In genomic region chr5:64229163-64229774, GRCh38 we compare ENCODE assay signal across 8 cellular contexts.
A peak's percentile ranks its signal among the peaks of the same experiment; 100 is the strongest.
DNase-seq lines count a peak whose midpoint lies in the region; ATAC-seq and TF ChIP-seq lines count a peak whose summit lies in the region.

No MANE protein-coding gene starts in this region.

- ATAC-seq in activated CD8-positive, alpha-beta T cell treated with anti-CD3 and anti-CD28 coated beads for 36 hours, result no peak
- ATAC-seq in activated CD8-positive, alpha-beta T cell treated with anti-CD3 and anti-CD28 coated beads, Interleukin-2, amount 10 ng/mL, durations not matched to agents 7 days and 5 days, result no peak
- ATAC-seq in HG02798 (IDR thresholded peaks at IDR 0.05; ENCODE audit: poor library complexity, unreplicated experiment), result peak; percentile 63
- ATAC-seq in effector memory CD8-positive, alpha-beta T cell (replicated peaks), result no peak

- peak; percentile 77 for TF ChIP-seq CTCF in activated CD8-positive, alpha-beta T cell treated with anti-CD3 and anti-CD28 coated beads for 36 hours (IDR thresholded peaks at IDR 0.05)
- peak; percentile 94 for TF ChIP-seq CTCF in chondrocyte (IDR thresholded peaks at IDR 0.05)

- no peak overlapping the region for H3K27ac Mint-ChIP-seq in activated CD8-positive, alpha-beta T cell treated with anti-CD3 and anti-CD28 coated beads for 36 hours
- no peak overlapping the region for H3K27ac Mint-ChIP-seq in activated CD8-positive, alpha-beta T cell treated with anti-CD3 and anti-CD28 coated beads, Interleukin-2, amount 10 ng/mL, durations not matched to agents 7 days and 5 days
- no peak overlapping the region for H3K27ac Mint-ChIP-seq in chondrocyte (ENCODE audit: unreplicated experiment)
- H3K27ac Mint-ChIP-seq in effector memory CD8-positive, alpha-beta T cell, result no peak overlapping the region

- H3K27me3 Mint-ChIP-seq in activated CD8-positive, alpha-beta T cell treated with anti-CD3 and anti-CD28 coated beads for 36 hours, result no peaks in the 10 kb centered on the region
- H3K27me3 Mint-ChIP-seq in activated CD8-positive, alpha-beta T cell treated with anti-CD3 and anti-CD28 coated beads, Interleukin-2, amount 10 ng/mL, durations not matched to agents 7 days and 5 days (ENCODE audit: low read depth), result no peaks in the 10 kb centered on the region
- H3K27me3 Mint-ChIP-seq in chondrocyte (ENCODE audit: low read depth), result no peaks in the 10 kb centered on the region
- no peaks in the 10 kb centered on the region for H3K27me3 Mint-ChIP-seq in effector memory CD8-positive, alpha-beta T cell

- CTCF ChIA-PET in activated CD8-positive, alpha-beta T cell treated with anti-CD3 and anti-CD28 coated beads for 36 hours (lab: Charles Lee), result interaction anchor here (0.6 to 4.3 kb wide), 12 partner anchors 10 to 406 kb away, joined by 3 to 40 read pairs (median 4); no protein-coding TSS in a partner anchor
- CTCF ChIA-PET in activated CD8-positive, alpha-beta T cell treated with anti-CD3 and anti-CD28 coated beads, Interleukin-2, amount 10 ng/mL, durations not matched to agents 7 days and 5 days (lab: Charles Lee), result interaction anchor here (0.7 to 2.6 kb wide), 8 partner anchors 8 to 406 kb away, joined by 3 to 20 read pairs (median 4); no protein-coding TSS in a partner anchor

- DNase-seq in activated CD8-positive, alpha-beta T cell treated with anti-CD3 and anti-CD28 coated beads for 36 hours, result no peak
- DNase-seq in activated CD8-positive, alpha-beta T cell treated with anti-CD3 and anti-CD28 coated beads, Interleukin-2, amount 10 ng/mL, durations not matched to agents 7 days and 5 days, result no peak
- DNase-seq in NCI-H2171 (lab: John Stamatoyannopoulos, UW) (peak; percentile 17), chondrocyte (ENCODE audit: low spot score) (no peak), myocyte (ENCODE audit: low read depth) (peak; percentile 46)
- DNase-seq in activated CD4-positive, alpha-beta T cell treated with anti-CD3 and anti-CD28 coated beads, Interleukin-2, amount 50 U/mL, for 48 hours, result no peak
- no peak for DNase-seq in effector memory CD8-positive, alpha-beta T cell

- no peak overlapping the region for H3K4me3 Mint-ChIP-seq in activated CD8-positive, alpha-beta T cell treated with anti-CD3 and anti-CD28 coated beads for 36 hours
- no peak overlapping the region for H3K4me3 Mint-ChIP-seq in activated CD8-positive, alpha-beta T cell treated with anti-CD3 and anti-CD28 coated beads, Interleukin-2, amount 10 ng/mL, durations not matched to agents 7 days and 5 days
- H3K4me3 Mint-ChIP-seq in chondrocyte (ENCODE audit: unreplicated experiment), result no peak overlapping the region
- H3K4me3 Mint-ChIP-seq in effector memory CD8-positive, alpha-beta T cell, result no peak overlapping the region

- H3K4me1 Mint-ChIP-seq in activated CD8-positive, alpha-beta T cell treated with anti-CD3 and anti-CD28 coated beads for 36 hours (ENCODE audit: low read depth), result no peaks in the 10 kb centered on the region
- H3K4me1 Mint-ChIP-seq in activated CD8-positive, alpha-beta T cell treated with anti-CD3 and anti-CD28 coated beads, Interleukin-2, amount 10 ng/mL, durations not matched to agents 7 days and 5 days (ENCODE audit: low read depth), result no peaks in the 10 kb centered on the region
- no peaks in the 10 kb centered on the region for H3K4me1 Mint-ChIP-seq in chondrocyte (ENCODE audit: low read depth)
- H3K4me1 Mint-ChIP-seq in effector memory CD8-positive, alpha-beta T cell (ENCODE audit: low read depth in 2 of 2), result no peaks in the 10 kb centered on the region

- intact Hi-C loops in activated CD8-positive, alpha-beta T cell treated with anti-CD3 and anti-CD28 coated beads for 36 hours (cut with micrococcal nuclease), result loop anchor here (5.0 kb wide), 1 partner anchor 553 kb away; no protein-coding TSS in a partner anchor

- POLR2A ChIA-PET in activated CD8-positive, alpha-beta T cell treated with anti-CD3 and anti-CD28 coated beads for 36 hours (lab: Charles Lee), result no interaction called here
- POLR2A ChIA-PET in activated CD8-positive, alpha-beta T cell treated with anti-CD3 and anti-CD28 coated beads, Interleukin-2, amount 10 ng/mL, durations not matched to agents 7 days and 5 days (lab: Charles Lee), result no interaction called here

- H3K36me3 Mint-ChIP-seq in activated CD8-positive, alpha-beta T cell treated with anti-CD3 and anti-CD28 coated beads for 36 hours (ENCODE audit: low read depth), result no peaks in the 10 kb centered on the region
- H3K36me3 Mint-ChIP-seq in activated CD8-positive, alpha-beta T cell treated with anti-CD3 and anti-CD28 coated beads, Interleukin-2, amount 10 ng/mL, durations not matched to agents 7 days and 5 days (ENCODE audit: low read depth), result no peaks in the 10 kb centered on the region
- H3K36me3 Mint-ChIP-seq in chondrocyte (ENCODE audit: low read depth), result peaks cover 5% of the 10 kb centered on the region
- H3K36me3 Mint-ChIP-seq in effector memory CD8-positive, alpha-beta T cell (ENCODE audit: insufficient read depth), result no peaks in the 10 kb centered on the region

- peaks cover 2% of the 10 kb centered on the region for H3K9me3 Mint-ChIP-seq in activated CD8-positive, alpha-beta T cell treated with anti-CD3 and anti-CD28 coated beads for 36 hours
- H3K9me3 Mint-ChIP-seq in activated CD8-positive, alpha-beta T cell treated with anti-CD3 and anti-CD28 coated beads, Interleukin-2, amount 10 ng/mL, durations not matched to agents 7 days and 5 days (ENCODE audit: insufficient read depth), result no peaks in the 10 kb centered on the region
- peaks cover 4% of the 10 kb centered on the region for H3K9me3 Mint-ChIP-seq in chondrocyte (ENCODE audit: low read depth)
- H3K9me3 Mint-ChIP-seq in effector memory CD8-positive, alpha-beta T cell, result peaks cover 0 to 2% of the 10 kb centered on the region in 2 donors

Comparison
In these comparisons a context has a peak if more than half of its experiments do, and no peak if none do; other contexts are left out.
1. DNase-seq: peak in NCI-H2171 (single experiment) and myocyte (single experiment); none in activated CD8-positive, alpha-beta T cell treated with anti-CD3 and anti-CD28 coated beads for 36 hours (single experiment), activated CD8-positive, alpha-beta T cell treated with anti-CD3 and anti-CD28 coated beads, Interleukin-2, amount 10 ng/mL, durations not matched to agents 7 days and 5 days (single experiment), chondrocyte (single experiment), activated CD4-positive, alpha-beta T cell treated with anti-CD3 and anti-CD28 coated beads, Interleukin-2, amount 50 U/mL, for 48 hours (0 of 2) and effector memory CD8-positive, alpha-beta T cell (0 of 3).